ENCODE assay signal across 1 cellular context in the genomic region with DNA sequence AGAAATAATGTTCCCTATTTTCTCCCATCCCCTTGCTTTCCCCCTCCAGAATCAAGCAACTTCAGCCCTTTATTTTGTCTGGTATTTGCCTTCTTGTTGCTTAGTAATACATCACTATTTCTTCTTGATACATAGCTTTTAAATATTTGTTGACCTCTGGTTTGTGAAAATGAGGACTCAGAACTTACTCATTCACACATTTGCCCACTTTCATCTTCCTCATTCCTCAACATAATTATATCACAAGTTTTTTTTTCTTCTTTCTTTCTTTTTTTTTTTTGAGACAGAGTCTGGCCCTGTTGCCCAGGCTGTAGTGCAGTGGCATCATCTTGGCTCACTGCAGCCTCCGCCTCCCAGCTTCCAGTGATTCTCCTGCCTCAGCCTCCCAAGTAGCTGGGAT.
TF ChIP-seq lines count a peak whose summit lies in the region.

No MANE protein-coding gene starts in this region.

TF ChIP-seq in WTC11, 78 proteins besides CTCF, POLR2A, EP300 and RAD21 (continued from another document):
- TF ChIP-seq E2F4 (CRISPR knock-in tag; IDR thresholded peaks at IDR 0.05; ENCODE audit: borderline replicate concordance, low read depth) (no peak), ZNF219 (CRISPR knock-in tag; IDR thresholded peaks at IDR 0.05; ENCODE audit: borderline replicate concordance) (no peak)
TF ChIP-seq in WTC11: peak in this region for 0.
